Comparison of ENCODE assay signal across 1 cellular context in the genomic region with DNA sequence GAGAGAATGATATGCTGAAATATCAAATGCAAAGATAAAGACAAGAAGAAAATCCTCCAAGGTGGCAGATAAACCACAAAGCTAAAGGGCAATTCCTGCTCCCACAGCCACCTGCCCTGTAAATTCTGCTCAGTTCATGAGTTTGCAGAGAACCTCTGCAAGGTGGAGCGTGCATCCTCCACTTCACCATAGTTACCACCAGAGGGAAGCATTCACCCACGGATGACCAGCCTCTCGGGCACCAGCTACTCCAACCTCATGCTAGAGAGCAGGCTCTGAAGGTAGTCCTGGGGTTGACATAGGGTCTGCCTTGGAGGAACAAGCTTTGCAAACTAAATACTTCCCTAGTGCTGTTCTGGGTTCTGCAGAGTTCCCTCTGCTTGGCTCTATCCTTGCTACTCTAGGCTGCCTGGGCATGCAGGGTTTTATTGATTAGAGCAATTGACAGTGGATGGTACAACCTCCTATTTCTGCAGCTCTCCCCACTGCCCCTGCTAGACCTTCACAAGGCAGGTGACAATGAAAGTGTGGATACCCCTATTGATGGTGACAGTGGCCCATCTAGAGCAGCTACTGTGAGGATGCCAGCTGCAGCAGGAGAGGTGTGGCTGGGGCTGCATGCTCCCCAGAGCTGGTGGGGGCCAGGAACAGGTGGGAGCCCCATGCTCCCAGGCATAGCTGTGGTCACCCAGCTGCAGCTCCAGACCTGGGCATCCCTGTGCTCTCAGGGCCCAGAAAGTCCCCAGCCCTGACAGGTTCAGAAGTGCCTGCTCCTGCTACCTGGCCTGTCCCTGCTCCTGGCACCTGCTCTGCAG.
TF ChIP-seq lines count a peak whose summit lies in the region.

No MANE protein-coding gene starts in this region.

TF ChIP-seq in K562, 482 proteins besides CTCF, POLR2A, EP300 and RAD21:
- TF ChIP-seq HSF4 (CRISPR knock-in tag; IDR thresholded peaks at IDR 0.05; ENCODE audit: borderline replicate concordance) = no peak
- TF ChIP-seq SMC3 (conservative IDR thresholded peaks at IDR 0.05; ENCODE audit: insufficient read depth, low read depth, low read length) = peak; percentile 44; the same call in 1 of the 2 replicates
